Comparison of ENCODE assay signal across 1 cellular context in genomic region chr10:72642318-72642717, GRCh38.
TF ChIP-seq lines count a peak whose summit lies in the region.

No MANE protein-coding gene starts in this region.

TF ChIP-seq in K562, 482 proteins besides CTCF, POLR2A, EP300 and RAD21 (continued from another document):
- peak in 1 of 2 experiments; percentile 27; a peak in 1 of 4 replicates for TF ChIP-seq MLLT1 (IDR thresholded peaks at IDR 0.05)
- TF ChIP-seq DPF2 (IDR thresholded peaks at IDR 0.05), result 0 out of 2 replicates have a peak, but pooled peaks have one; percentile 41
- 0 out of 2 replicates have a peak, but pooled peaks have one; percentile 22 for TF ChIP-seq ZBTB33 (CRISPR knock-in tag; IDR thresholded peaks at IDR 0.05)
- 0 out of 2 replicates have a peak, but pooled peaks have one; percentile 20 for TF ChIP-seq SMARCA4 (IDR thresholded peaks at IDR 0.05)
- no peak for TF ChIP-seq NR2C2 (CRISPR knock-in tag; IDR thresholded peaks at IDR 0.05)
- TF ChIP-seq NR2C2 (tag; IDR thresholded peaks at IDR 0.05), result no peak
- no peak for TF ChIP-seq ZNF583 (CRISPR knock-in tag; IDR thresholded peaks at IDR 0.05)
- TF ChIP-seq JUND (IDR thresholded peaks at IDR 0.05; ENCODE audit: borderline replicate concordance, low read depth, low read length), result 0 out of 2 replicates have a peak, but pooled peaks have one; percentile 5
- no peak for TF ChIP-seq JUND (tag; IDR thresholded peaks at IDR 0.05; ENCODE audit: borderline replicate concordance, low read depth, low read length)
- 0 out of 2 replicates have a peak, but pooled peaks have one; percentile 47 for TF ChIP-seq DMBX1 (CRISPR knock-in tag; IDR thresholded peaks at IDR 0.05; ENCODE audit: borderline replicate concordance)
- TF ChIP-seq ZNF253 (CRISPR knock-in tag; conservative IDR thresholded peaks at IDR 0.05), result no peak
